In the genomic region with DNA sequence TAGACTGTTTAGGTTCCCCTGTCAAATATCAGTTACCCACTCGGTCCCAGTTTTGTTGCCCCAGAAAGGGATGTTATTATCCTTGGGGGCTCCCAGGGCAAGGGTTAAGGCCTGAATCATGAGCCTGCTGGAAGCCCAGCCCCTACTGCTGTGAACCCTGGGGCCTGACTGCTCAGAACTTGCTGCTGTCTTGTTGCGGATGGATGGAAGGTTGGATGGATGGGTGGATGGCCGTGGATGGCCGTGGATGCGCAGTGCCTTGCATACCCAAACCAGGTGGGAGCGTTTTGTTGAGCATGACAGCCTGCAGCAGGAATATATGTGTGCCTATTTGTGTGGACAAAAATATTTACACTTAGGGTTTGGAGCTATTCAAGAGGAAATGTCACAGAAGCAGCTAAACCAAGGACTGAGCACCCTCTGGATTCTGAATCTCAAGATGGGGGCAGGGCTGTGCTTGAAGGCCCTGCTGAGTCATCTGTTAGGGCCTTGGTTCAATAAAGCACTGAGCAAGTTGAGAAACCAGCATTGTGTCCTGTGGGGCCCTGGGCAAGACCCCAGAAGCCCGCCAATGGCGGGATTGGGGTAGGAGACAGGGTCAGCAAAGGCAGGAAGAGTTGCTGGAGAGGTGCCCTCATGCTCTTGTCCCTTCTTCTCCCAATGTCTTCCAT, we compare ENCODE assay signal across 8 cellular contexts. TPM values are rescaled to one million over a fixed set of nuclear protein-coding genes. Genes with fewer than 3 reads are reported as not detected.
A peak's percentile ranks its signal among the peaks of the same experiment; 100 is the strongest.
DNase-seq lines count a peak whose midpoint lies in the region; ATAC-seq and TF ChIP-seq lines count a peak whose summit lies in the region.

No MANE protein-coding gene starts in this region.

- H3K4me1 Mint-ChIP-seq in CD4-positive, CD25-positive, alpha-beta regulatory T cell: peaks cover 5 to 81% (median 46%) of the 10 kb centered on the region in 4 donors
- H3K4me1 Mint-ChIP-seq in neural crest cell: peaks cover 28% of the 10 kb centered on the region

- no peak overlapping the region for H3K4me3 ChIP-seq in CD4-positive, CD25-positive, alpha-beta regulatory T cell (ENCODE audit: low read depth, low read length)
- H3K4me3 ChIP-seq in epithelial cell of esophagus (ENCODE audit: low read length): no peak overlapping the region

- H3K27ac ChIP-seq in CD4-positive, CD25-positive, alpha-beta regulatory T cell (ENCODE audit: insufficient read depth, low read length, poor library complexity, severe bottlenecking): peak overlapping the region; percentile 23
- peak overlapping the region; percentile 100 for H3K27ac ChIP-seq in RWPE1

- H3K9me3 ChIP-seq in CD4-positive, CD25-positive, alpha-beta regulatory T cell (ENCODE audit: control insufficient read depth in 2 of 2, low read length in 2 of 2): no peaks in the 10 kb centered on the region

- CTCF ChIA-PET in RWPE1 (lab: Yijun Ruan, JAX): interaction anchor here (0.6 kb wide), 1 partner anchor 369 kb away, joined by 3 read pairs; no protein-coding TSS in a partner anchor

- H3K36me3 ChIP-seq in CD4-positive, CD25-positive, alpha-beta regulatory T cell (ENCODE audit: control insufficient read depth, insufficient read depth, low read length): peaks cover 54% of the 10 kb centered on the region

- H3K27me3 Mint-ChIP-seq in CD4-positive, CD25-positive, alpha-beta regulatory T cell: no peaks in the 10 kb centered on the region
- no peaks in the 10 kb centered on the region for H3K27me3 Mint-ChIP-seq in neural crest cell (ENCODE audit: low read depth)

- POLR2A ChIA-PET in RWPE1 (lab: Yijun Ruan, JAX; ENCODE audit: low non-redundant PET): no interaction called here

- peaks cover 58% of the 10 kb centered on the region for H3K4me1 ChIP-seq in CD4-positive, CD25-positive, alpha-beta regulatory T cell (ENCODE audit: control insufficient read depth, insufficient read depth, low read length, poor library complexity, severe bottlenecking)

- H3K36me3 Mint-ChIP-seq in CD4-positive, CD25-positive, alpha-beta regulatory T cell: peaks cover 56% of the 10 kb centered on the region
- peaks cover 16% of the 10 kb centered on the region for H3K36me3 Mint-ChIP-seq in neural crest cell (ENCODE audit: low read depth)

- peak overlapping the region; percentile 12 to 87 (median 38) for H3K4me3 Mint-ChIP-seq in CD4-positive, CD25-positive, alpha-beta regulatory T cell
- H3K4me3 Mint-ChIP-seq in neural crest cell: peak overlapping the region; percentile 23

- no peaks in the 10 kb centered on the region for H3K27me3 ChIP-seq in CD4-positive, CD25-positive, alpha-beta regulatory T cell (ENCODE audit: control insufficient read depth, insufficient read depth, low read length)

- peak overlapping the region; percentile 87 to 93 (median 90) for H3K27ac Mint-ChIP-seq in CD4-positive, CD25-positive, alpha-beta regulatory T cell
- H3K27ac Mint-ChIP-seq in neural crest cell (ENCODE audit: unreplicated experiment): peak overlapping the region; percentile 71

- ATAC-seq in CD4-positive, CD25-positive, alpha-beta regulatory T cell (ENCODE audit: low read depth in 2 of 2): no peak
- no peak for ATAC-seq in GM18517 (IDR thresholded peaks at IDR 0.05; ENCODE audit: unreplicated experiment)

- TF ChIP-seq CTCF in RWPE1 (conservative IDR thresholded peaks at IDR 0.05; ENCODE audit: low read depth) (no peak), epithelial cell of esophagus (IDR thresholded peaks at IDR 0.05; ENCODE audit: insufficient read depth, low read depth, low read length, missing control alignments) (no peak), neural crest cell (conservative IDR thresholded peaks at IDR 0.05) (no peak)

- peak in 1 of 3 donors; percentile 41 for DNase-seq in CD4-positive, CD25-positive, alpha-beta regulatory T cell
- DNase-seq in RWPE1 (ENCODE audit: low spot score) (peak; percentile 62), epithelial cell of esophagus (ENCODE audit: low read depth) (peak; percentile 76), neural crest cell (ENCODE audit: low read depth, low spot score) (no peak), OCI-M2 (lab: John Stamatoyannopoulos, UW; ENCODE audit: unreplicated experiment) (no peak), middle frontal gyrus (ENCODE audit: extremely low spot score, low spot score) (no peak)
- DNase-seq in activated CD4-positive, alpha-beta T cell treated with anti-CD3 and anti-CD28 coated beads for 4 hours: no peak

- H3K9me3 Mint-ChIP-seq in CD4-positive, CD25-positive, alpha-beta regulatory T cell: no peaks in the 10 kb centered on the region
- H3K9me3 Mint-ChIP-seq in neural crest cell: no peaks in the 10 kb centered on the region

RNA-seq across cellular contexts. Expression of gene CDC25B, which starts 9.6 kb away (rescaled TPM):
- 310 TPM for total RNA-seq in CD4-positive, CD25-positive, alpha-beta regulatory T cell
- polyA plus RNA-seq in CD4-positive, CD25-positive, alpha-beta regulatory T cell: 10 to 100 TPM; 39.7 to 48.4 (median 47.0) TPM
- 46.5 and 47.5 TPM in 2 replicates for total RNA-seq in neural crest cell

RNA-seq across cellular contexts. Expression of gene AP5S1, which starts 14.6 kb away (rescaled TPM):
- 10.5 TPM for total RNA-seq in CD4-positive, CD25-positive, alpha-beta regulatory T cell
- polyA plus RNA-seq in CD4-positive, CD25-positive, alpha-beta regulatory T cell: 10 to 100 TPM; 18.7 to 22.2 (median 20.4) TPM
- total RNA-seq in neural crest cell: 9.3 and 12.8 TPM in 2 replicates

RNA-seq across cellular contexts. Expression of gene CENPB, which starts 19.2 kb away (rescaled TPM):
- 38.5 TPM for total RNA-seq in CD4-positive, CD25-positive, alpha-beta regulatory T cell
- polyA plus RNA-seq in CD4-positive, CD25-positive, alpha-beta regulatory T cell: 1 to 10 TPM; 1.2 to 1.9 (median 1.5) TPM
- 82.1 and 83.6 TPM in 2 replicates for total RNA-seq in neural crest cell

RNA-seq across cellular contexts. Expression of gene SPEF1, which starts 24.5 kb away (rescaled TPM):
- total RNA-seq in CD4-positive, CD25-positive, alpha-beta regulatory T cell: not detected
- polyA plus RNA-seq in CD4-positive, CD25-positive, alpha-beta regulatory T cell: not detected
- total RNA-seq in neural crest cell: 0.54 and 0.55 TPM in 2 replicates

RNA-seq across cellular contexts. Expression of gene ADISSP, which starts 38.2 kb away (rescaled TPM):
- total RNA-seq in CD4-positive, CD25-positive, alpha-beta regulatory T cell: 14.8 TPM
- polyA plus RNA-seq in CD4-positive, CD25-positive, alpha-beta regulatory T cell: 10 to 100 TPM; 19.3 to 25.5 (median 22.1) TPM
- total RNA-seq in neural crest cell: 86.0 and 93.0 TPM in 2 replicates

Comparison
In these comparisons a context has a peak if more than half of its experiments do, and no peak if none do; other contexts are left out.
1. DNase-seq: peak in RWPE1 (single experiment) and epithelial cell of esophagus (single experiment); none in neural crest cell (single experiment), OCI-M2 (single experiment), activated CD4-positive, alpha-beta T cell treated with anti-CD3 and anti-CD28 coated beads for 4 hours (0 of 2) and middle frontal gyrus (single experiment).